In the genomic region with DNA sequence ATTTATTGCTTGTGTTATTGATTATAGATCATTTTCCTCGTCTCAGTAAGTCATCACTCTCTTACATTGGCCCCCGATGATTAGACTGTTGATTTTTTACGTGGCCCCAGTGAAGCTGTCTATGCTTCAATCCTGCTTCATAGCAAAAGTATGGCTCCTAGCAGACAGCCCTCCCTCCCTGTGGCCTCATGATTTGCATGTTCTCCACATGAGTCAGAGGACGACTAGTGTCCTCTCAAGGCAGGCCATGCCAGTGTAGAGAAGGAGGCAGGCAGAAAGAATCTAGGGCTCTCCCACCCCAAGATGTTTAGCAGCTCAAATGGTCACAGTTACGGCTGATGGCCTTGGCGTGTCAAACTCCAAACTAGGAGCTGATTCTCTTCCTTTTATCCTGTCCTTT, we compare ENCODE assay signal across 17 cellular contexts. TPM values are rescaled to one million over a fixed set of nuclear protein-coding genes. Genes with fewer than 3 reads are reported as not detected.
A peak's percentile ranks its signal among the peaks of the same experiment; 100 is the strongest.
DNase-seq lines count a peak whose midpoint lies in the region; ATAC-seq, FAIRE-seq and TF ChIP-seq lines count a peak whose summit lies in the region.
"Had no signal": no experiment of that assay in that cellular context is flagged by ENCODE, and none has a peak within 500 bp of the region (broad histone marks: within the 10 kb centered on the region; RNA-seq: fewer than 3 reads in every experiment).

No MANE protein-coding gene starts in this region.

- TF ChIP-seq CTCF in foreskin keratinocyte (conservative IDR thresholded peaks at IDR 0.05): no peak

- POLR2A ChIA-PET in CD8-positive, alpha-beta memory T cell (lab: Charles Lee): no interaction called here

- no peak overlapping the region for H3K4me3 ChIP-seq in CD8-positive, alpha-beta memory T cell (ENCODE audit: low read length)
- H3K4me3 ChIP-seq: tibial nerve had no signal

- peaks cover 0 to 5% (median 3%) of the 10 kb centered on the region in 3 donors for H3K4me1 Mint-ChIP-seq in CD8-positive, alpha-beta memory T cell

- no peak for TF ChIP-seq POLR2A in H54 (IDR thresholded peaks at IDR 0.05; ENCODE audit: low read depth, low read length)

- H3K9me3 ChIP-seq in CD8-positive, alpha-beta memory T cell (ENCODE audit: low read length): no peaks in the 10 kb centered on the region
- H3K9me3 ChIP-seq: tibial nerve had no signal

- no peaks in the 10 kb centered on the region for H3K9me3 Mint-ChIP-seq in CD8-positive, alpha-beta memory T cell
- H3K9me3 Mint-ChIP-seq: activated naive CD4-positive, alpha-beta T cell treated with anti-CD3 and anti-CD28 coated beads, Interleukin-2, amount 10 ng/mL, durations not matched to agents 7 days and 5 days had no signal

- no peak overlapping the region for H3K27ac ChIP-seq in foreskin keratinocyte
- H3K27ac ChIP-seq in CD8-positive, alpha-beta memory T cell (ENCODE audit: low read depth, low read length): no peak overlapping the region
- H3K27ac ChIP-seq: tibial nerve had no signal

- FAIRE-seq in H54 (lab: Jason Lieb, UNC) (peak; percentile 84), urothelium cell line (lab: Jason Lieb, UNC) (no peak)
- FAIRE-seq: colon, frontal cortex, GM12891, TTC549 had no signal

- no peaks in the 10 kb centered on the region for H3K27me3 ChIP-seq in foreskin keratinocyte
- peaks cover 4% of the 10 kb centered on the region for H3K27me3 ChIP-seq in CD8-positive, alpha-beta memory T cell (ENCODE audit: insufficient read depth, low read length, poor library complexity, severe bottlenecking)
- H3K27me3 ChIP-seq: tibial nerve had no signal

- H3K4me1 ChIP-seq in foreskin keratinocyte: peaks cover 5% of the 10 kb centered on the region
- no peaks in the 10 kb centered on the region for H3K4me1 ChIP-seq in CD8-positive, alpha-beta memory T cell (ENCODE audit: insufficient read depth, low read length)

- H3K27me3 Mint-ChIP-seq in CD8-positive, alpha-beta memory T cell: peaks cover 0 to 1% of the 10 kb centered on the region in 2 donors

- H3K27ac Mint-ChIP-seq in CD8-positive, alpha-beta memory T cell: no peak overlapping the region
- H3K27ac Mint-ChIP-seq: activated naive CD4-positive, alpha-beta T cell treated with anti-CD3 and anti-CD28 coated beads, Interleukin-2, amount 10 ng/mL, durations not matched to agents 7 days and 5 days had no signal

- H3K36me3 ChIP-seq in CD8-positive, alpha-beta memory T cell (ENCODE audit: insufficient read depth, low read length): no peaks in the 10 kb centered on the region
- H3K36me3 ChIP-seq: tibial nerve had no signal

- ATAC-seq in SK-N-SH treated with all-trans-retinoic acid at 6 μM for 48 hours: peak; percentile 85
- peak; percentile 61 for ATAC-seq in foreskin keratinocyte
- ATAC-seq: left lobe of liver, Right ventricle myocardium inferior had no signal

- CTCF ChIA-PET in CD8-positive, alpha-beta memory T cell (lab: Charles Lee): no interaction called here

- no peak overlapping the region for H3K4me3 Mint-ChIP-seq in CD8-positive, alpha-beta memory T cell
- H3K4me3 Mint-ChIP-seq: activated naive CD4-positive, alpha-beta T cell treated with anti-CD3 and anti-CD28 coated beads, Interleukin-2, amount 10 ng/mL, durations not matched to agents 7 days and 5 days had no signal

- peak; percentile 52 for DNase-seq in H54 (ENCODE audit: insufficient read length, low spot score)
- peak in 1 of 2 donors; percentile 66 for DNase-seq in foreskin keratinocyte
- peak; percentile 53 for DNase-seq in urothelium cell line (ENCODE audit: low spot score)
- DNase-seq in NCI-H345 treated with DMSO at 0.1 percent for 48 hours (lab: John Stamatoyannopoulos, UW; ENCODE audit: unreplicated experiment): no peak
- no peak for DNase-seq in CD8-positive, alpha-beta memory T cell
- DNase-seq in NCI-H1694 treated with DMSO at 0.1 percent for 48 hours (lab: John Stamatoyannopoulos, UW): no peak
- DNase-seq: activated naive CD4-positive, alpha-beta T cell treated with anti-CD3 and anti-CD28 coated beads, Interleukin-2, amount 10 ng/mL, durations not matched to agents 7 days and 5 days; NCI-H524 treated with DMSO at 0.1 percent for 48 hours had no signal

- no peaks in the 10 kb centered on the region for H3K36me3 Mint-ChIP-seq in CD8-positive, alpha-beta memory T cell
- H3K36me3 Mint-ChIP-seq: activated naive CD4-positive, alpha-beta T cell treated with anti-CD3 and anti-CD28 coated beads, Interleukin-2, amount 10 ng/mL, durations not matched to agents 7 days and 5 days had no signal

TF ChIP-seq in SK-N-SH treated with all-trans-retinoic acid at 6 μM for 48 hours, 23 proteins besides CTCF, POLR2A, EP300 and RAD21 (continues in another document):
- TF ChIP-seq ZNF70 (CRISPR knock-in tag; IDR thresholded peaks at IDR 0.05) (no peak), PATZ1 (CRISPR knock-in tag; IDR thresholded peaks at IDR 0.05; ENCODE audit: borderline replicate concordance) (no peak), TCF4 (CRISPR knock-in tag; IDR thresholded peaks at IDR 0.05; ENCODE audit: borderline replicate concordance) (no peak), RARB (CRISPR knock-in tag; IDR thresholded peaks at IDR 0.05) (no peak), ARNTL (CRISPR knock-in tag; IDR thresholded peaks at IDR 0.05; ENCODE audit: borderline replicate concordance, low read depth) (no peak), CREB5 (CRISPR knock-in tag; IDR thresholded peaks at IDR 0.05; ENCODE audit: low read depth) (no peak), ZNF565 (CRISPR knock-in tag; conservative IDR thresholded peaks at IDR 0.05; ENCODE audit: low read depth) (no peak), OSR1 (CRISPR knock-in tag; IDR thresholded peaks at IDR 0.05) (no peak), SNAI2 (CRISPR knock-in tag; IDR thresholded peaks at IDR 0.05) (no peak), PPARA (CRISPR knock-in tag; IDR thresholded peaks at IDR 0.05; ENCODE audit: borderline replicate concordance) (no peak), ZFP3 (CRISPR knock-in tag; IDR thresholded peaks at IDR 0.05) (no peak), ZC3H10 (CRISPR knock-in tag; IDR thresholded peaks at IDR 0.05) (no peak), ESRRG (CRISPR knock-in tag; IDR thresholded peaks at IDR 0.05) (no peak), CSDC2 (CRISPR knock-in tag; IDR thresholded peaks at IDR 0.05) (no peak), ZNF8 (CRISPR knock-in tag; IDR thresholded peaks at IDR 0.05) (no peak), ZFP30 (CRISPR knock-in tag; IDR thresholded peaks at IDR 0.05) (no peak)
- TF ChIP-seq, protein P1, sequence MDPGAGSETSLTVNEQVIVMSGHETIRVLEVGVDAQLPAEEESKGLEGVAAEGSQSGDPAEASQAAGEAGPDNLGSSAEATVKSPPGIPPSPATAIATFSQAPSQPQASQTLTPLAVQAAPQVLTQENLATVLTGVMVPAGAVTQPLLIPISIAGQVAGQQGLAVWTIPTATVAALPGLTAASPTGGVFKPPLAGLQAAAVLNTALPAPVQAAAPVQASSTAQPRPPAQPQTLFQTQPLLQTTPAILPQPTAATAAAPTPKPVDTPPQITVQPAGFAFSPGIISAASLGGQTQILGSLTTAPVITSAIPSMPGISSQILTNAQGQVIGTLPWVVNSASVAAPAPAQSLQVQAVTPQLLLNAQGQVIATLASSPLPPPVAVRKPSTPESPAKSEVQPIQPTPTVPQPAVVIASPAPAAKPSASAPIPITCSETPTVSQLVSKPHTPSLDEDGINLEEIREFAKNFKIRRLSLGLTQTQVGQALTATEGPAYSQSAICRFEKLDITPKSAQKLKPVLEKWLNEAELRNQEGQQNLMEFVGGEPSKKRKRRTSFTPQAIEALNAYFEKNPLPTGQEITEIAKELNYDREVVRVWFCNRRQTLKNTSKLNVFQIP (CRISPR knock-in tag; IDR thresholded peaks at IDR 0.05; ENCODE audit: borderline replicate concordance, low read depth): no peak

RNA-seq across cellular contexts. Expression of gene FIGNL2, which starts 59.6 kb away (rescaled TPM):
- 0.03 TPM in 1 of 2 replicates, not detected in the other for total RNA-seq in foreskin keratinocyte
- polyA plus RNA-seq in foreskin keratinocyte: 0.01 TPM in 1 of 2 replicates, not detected in the other
- under 1 TPM; 0.42 to 0.70 TPM for total RNA-seq in CD8-positive, alpha-beta memory T cell
- polyA plus RNA-seq in CD8-positive, alpha-beta memory T cell: 0.12 TPM
- total RNA-seq: H4 had no signal

Comparison
In these comparisons a context has a peak if more than half of its experiments do, and no peak if none do; other contexts are left out.
1. DNase-seq: peak in H54 (single experiment) and urothelium cell line (single experiment); none in NCI-H345 treated with DMSO at 0.1 percent for 48 hours (single experiment), CD8-positive, alpha-beta memory T cell (0 of 5) and NCI-H1694 treated with DMSO at 0.1 percent for 48 hours (single experiment).